In the genomic region with DNA sequence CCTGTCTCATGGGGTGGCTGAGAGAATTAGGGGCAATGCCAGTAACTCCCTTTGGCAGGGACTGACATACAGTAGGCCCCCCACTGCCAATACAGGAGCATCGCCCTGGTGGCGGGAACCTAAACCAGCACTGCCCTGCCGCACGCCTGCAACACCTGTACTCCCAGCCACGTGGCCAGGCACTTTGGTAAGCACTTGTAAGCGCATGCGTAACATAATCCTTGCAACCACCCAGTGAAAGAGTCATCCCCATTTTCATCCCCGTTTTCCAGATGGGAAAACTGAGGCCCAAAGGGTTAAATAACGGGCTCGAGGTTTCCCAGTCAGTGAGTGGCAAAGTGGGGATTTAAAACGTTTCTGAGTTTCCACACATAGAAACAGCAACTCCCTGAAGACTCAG, we compare ENCODE assay signal across 28 cellular contexts. TPM values are rescaled to one million over a fixed set of nuclear protein-coding genes. Genes with fewer than 3 reads are reported as not detected.
DNase-seq lines count a peak whose midpoint lies in the region; ATAC-seq and TF ChIP-seq lines count a peak whose summit lies in the region.
"Had no signal": no experiment of that assay in that cellular context is flagged by ENCODE, and none has a peak within 500 bp of the region (broad histone marks: within the 10 kb centered on the region; RNA-seq: fewer than 3 reads in every experiment).

No MANE protein-coding gene starts in this region.

- DNase-seq in DMS53 (lab: John Stamatoyannopoulos, UW) (peak; percentile 17), DMS53 treated with DMSO at 0.1 percent for 48 hours (lab: John Stamatoyannopoulos, UW; ENCODE audit: unreplicated experiment) (no peak), HCT116 (ENCODE audit: low read depth, low spot score) (no peak)
- no peak for DNase-seq in stimulated activated effector memory CD8-positive, alpha-beta T cell treated with anti-CD3 and anti-CD28 coated beads, Interleukin-12 subunit alpha, Interleukin-12 subunit beta, amount 100 ng/mL, for 72 hours (ENCODE audit: low spot score in 2 of 2)
- DNase-seq: activated CD8-positive, alpha-beta memory T cell treated with anti-CD3 and anti-CD28 coated beads, Interleukin-2, amount 50 U/mL, for 4 hours; cortex of kidney; foreskin fibroblast; NCI-H1694; NCI-H2171 treated with DMSO at 0.1 percent for 48 hours; pancreas; SJCRH30; stimulated activated CD4-positive, alpha-beta T cell treated with anti-CD3 and anti-CD28 coated beads, Interleukin-2, amount 100 ng/mL, for 48 hours; T1000; upper lobe of left lung had no signal

- no peaks in the 10 kb centered on the region for H3K9me3 Mint-ChIP-seq in activated T-helper 17 cell treated with anti-CD3 and anti-CD28 coated beads, Interleukin-2, amount 50 U/mL, for 72 hours
- no peaks in the 10 kb centered on the region for H3K9me3 Mint-ChIP-seq in stimulated activated effector memory CD8-positive, alpha-beta T cell treated with anti-CD3 and anti-CD28 coated beads, Interleukin-12 subunit alpha, Interleukin-12 subunit beta, amount 100 ng/mL, for 72 hours
- H3K9me3 Mint-ChIP-seq: activated naive CD8-positive, alpha-beta T cell treated with anti-CD3 and anti-CD28 coated beads for 36 hours had no signal

- H3K9me2 ChIP-seq in HCT116 (ENCODE audit: insufficient read depth), result no peaks in the 10 kb centered on the region

- H3K79me2 ChIP-seq in HCT116 (ENCODE audit: insufficient read depth, low read length), result no peaks in the 10 kb centered on the region

- peak overlapping the region; percentile 55 for H3K4me3 Mint-ChIP-seq in activated T-helper 17 cell treated with anti-CD3 and anti-CD28 coated beads, Interleukin-2, amount 50 U/mL, for 72 hours
- H3K4me3 Mint-ChIP-seq in stimulated activated effector memory CD8-positive, alpha-beta T cell treated with anti-CD3 and anti-CD28 coated beads, Interleukin-12 subunit alpha, Interleukin-12 subunit beta, amount 100 ng/mL, for 72 hours, result no peak overlapping the region
- H3K4me3 Mint-ChIP-seq: activated naive CD8-positive, alpha-beta T cell treated with anti-CD3 and anti-CD28 coated beads for 36 hours had no signal

- H3K4me1 Mint-ChIP-seq in activated T-helper 17 cell treated with anti-CD3 and anti-CD28 coated beads, Interleukin-2, amount 50 U/mL, for 72 hours, result peaks cover 12% of the 10 kb centered on the region
- H3K4me1 Mint-ChIP-seq in stimulated activated effector memory CD8-positive, alpha-beta T cell treated with anti-CD3 and anti-CD28 coated beads, Interleukin-12 subunit alpha, Interleukin-12 subunit beta, amount 100 ng/mL, for 72 hours, result peaks cover 31% of the 10 kb centered on the region

- no peaks in the 10 kb centered on the region for H3K27me3 ChIP-seq in HCT116 (ENCODE audit: insufficient read depth, low read length)
- H3K27me3 ChIP-seq: ascending aorta, cardiac muscle cell, pancreas, SJCRH30, upper lobe of left lung had no signal

- H4K20me1 ChIP-seq in HCT116 (ENCODE audit: insufficient read depth), result no peaks in the 10 kb centered on the region

- no peak overlapping the region for H3K4me3 ChIP-seq in HCT116 (replicated peaks in 1 of 2; ENCODE audit: low read depth in 1 of 2, low read length in 2 of 2)
- H3K4me3 ChIP-seq: ascending aorta, cardiac muscle cell, pancreas, SJCRH30, upper lobe of left lung had no signal

- RAD21 ChIA-PET in HCT116 (lab: Charles Lee; ENCODE audit: low non-redundant PET in 1 of 2, low total read pairs in 2 of 2, uncharacterized antibody in 2 of 2, unreplicated experiment in 2 of 2), result no interaction called here

- H3K27ac Mint-ChIP-seq in activated T-helper 17 cell treated with anti-CD3 and anti-CD28 coated beads, Interleukin-2, amount 50 U/mL, for 72 hours, result no peak overlapping the region
- peak overlapping the region; percentile 85 for H3K27ac Mint-ChIP-seq in stimulated activated effector memory CD8-positive, alpha-beta T cell treated with anti-CD3 and anti-CD28 coated beads, Interleukin-12 subunit alpha, Interleukin-12 subunit beta, amount 100 ng/mL, for 72 hours

- no peak overlapping the region for H3K27ac ChIP-seq in HCT116 (ENCODE audit: low read depth, low read length)
- H3K27ac ChIP-seq: 22Rv1, ascending aorta, cardiac muscle cell, pancreas, SJCRH30, upper lobe of left lung had no signal

- no TSS peak for BruUV-seq in HCT116 (replicated peaks; lab: Mats Ljungman, UMichigan)

- CTCF ChIA-PET in HCT116 (lab: Charles Lee), result interaction anchor here (0.6 to 4.0 kb wide), 3 partner anchors 9 to 25 kb away, joined by 3 to 29 read pairs (median 4); no protein-coding TSS in a partner anchor

- H3K9ac ChIP-seq in HCT116 (ENCODE audit: low read length), result no peak overlapping the region

- no peaks in the 10 kb centered on the region for H3K36me3 ChIP-seq in HCT116 (ENCODE audit: control insufficient read depth in 1 of 2, insufficient read depth in 2 of 2, low read length in 2 of 2)
- H3K36me3 ChIP-seq: ascending aorta, cardiac muscle cell, pancreas, upper lobe of left lung had no signal

- no peaks in the 10 kb centered on the region for H3K27me3 Mint-ChIP-seq in activated T-helper 17 cell treated with anti-CD3 and anti-CD28 coated beads, Interleukin-2, amount 50 U/mL, for 72 hours
- H3K27me3 Mint-ChIP-seq: activated naive CD8-positive, alpha-beta T cell treated with anti-CD3 and anti-CD28 coated beads for 36 hours had no signal

- intact Hi-C loops in HCT116 (cut with micrococcal nuclease), result no loop called here

- ATAC-seq in HCT116, result no peak
- ATAC-seq in activated T-helper 17 cell treated with anti-CD3 and anti-CD28 coated beads, Interleukin-2, amount 50 U/mL, for 72 hours (replicated peaks), result no peak
- no peak for ATAC-seq in stimulated activated effector memory CD8-positive, alpha-beta T cell treated with anti-CD3 and anti-CD28 coated beads, Interleukin-12 subunit alpha, Interleukin-12 subunit beta, amount 100 ng/mL, for 72 hours
- ATAC-seq in GM21619 (IDR thresholded peaks at IDR 0.05; ENCODE audit: unreplicated experiment), result no peak
- no peak for ATAC-seq in GM21423 (IDR thresholded peaks at IDR 0.05; ENCODE audit: unreplicated experiment)
- ATAC-seq in HG03039 (IDR thresholded peaks at IDR 0.05; ENCODE audit: unreplicated experiment), result no peak
- ATAC-seq: pancreas had no signal

- H3K4me2 ChIP-seq in HCT116 (ENCODE audit: low read length), result no peak overlapping the region

- H3K9me3 ChIP-seq in HCT116 (ENCODE audit: control insufficient read depth in 1 of 2, insufficient read depth in 1 of 2, low read depth in 1 of 2, low read length in 2 of 2), result no peaks in the 10 kb centered on the region
- H3K9me3 ChIP-seq: ascending aorta, pancreas, SJCRH30, upper lobe of left lung had no signal

- no peak for TF ChIP-seq POLR2A in HCT116 (IDR thresholded peaks at IDR 0.05; ENCODE audit: borderline replicate concordance, extremely low read depth, insufficient read depth, insufficient read length)

- 0 out of 6 replicates have a peak, but pooled peaks of 2 of the 3 experiments have one; percentile 18 to 19 for TF ChIP-seq CTCF in HCT116 (IDR thresholded peaks at IDR 0.05 in 2 of 3, conservative IDR thresholded peaks at IDR 0.05 in 1 of 3; ENCODE audit: borderline replicate concordance in 1 of 3, insufficient read depth in 1 of 3, low read depth in 2 of 3, low read length in 2 of 3)

- no peak for TF ChIP-seq RAD21 in HCT116 (IDR thresholded peaks at IDR 0.05; ENCODE audit: low read depth)

- no peaks in the 10 kb centered on the region for H3K36me3 Mint-ChIP-seq in activated T-helper 17 cell treated with anti-CD3 and anti-CD28 coated beads, Interleukin-2, amount 50 U/mL, for 72 hours (ENCODE audit: low read depth)
- H3K36me3 Mint-ChIP-seq in stimulated activated effector memory CD8-positive, alpha-beta T cell treated with anti-CD3 and anti-CD28 coated beads, Interleukin-12 subunit alpha, Interleukin-12 subunit beta, amount 100 ng/mL, for 72 hours, result no peaks in the 10 kb centered on the region
- H3K36me3 Mint-ChIP-seq: activated naive CD8-positive, alpha-beta T cell treated with anti-CD3 and anti-CD28 coated beads for 36 hours had no signal

- H2AFZ ChIP-seq in HCT116 (ENCODE audit: low read depth, low read length, poor library complexity, severe bottlenecking), result no peak overlapping the region

- POLR2A ChIA-PET in HCT116 (lab: Charles Lee), result no interaction called here

- peaks cover 0 to 9% of the 10 kb centered on the region in 2 experiments; a peak in 1 of 4 replicates for H3K4me1 ChIP-seq in HCT116 (ENCODE audit: control insufficient read depth in 1 of 2, insufficient read depth in 2 of 2, low read length in 2 of 2)
- H3K4me1 ChIP-seq: ascending aorta, pancreas, SJCRH30, upper lobe of left lung had no signal

TF ChIP-seq in HCT116, 20 proteins besides CTCF, POLR2A, EP300 and RAD21 (continues in another document):
- TF ChIP-seq FOSL1 (IDR thresholded peaks at IDR 0.05; ENCODE audit: low read depth), result no peak

RNA-seq across cellular contexts. Expression of a gene that starts 17.5 kb away (rescaled TPM):
- total RNA-seq in HCT116 (2021; ENCODE audit: unreplicated experiment), result 2.7 TPM
- 1.4 and 2.9 TPM in 2 replicates for polyA plus RNA-seq in HCT116 (2012)
- under 1 TPM; 0.32 to 0.37 TPM for total RNA-seq in activated T-helper 17 cell treated with anti-CD3 and anti-CD28 coated beads, Interleukin-2, amount 50 U/mL, for 72 hours
- total RNA-seq: HT1080, lung microvascular endothelial cell had no signal
- polyA plus RNA-seq: cardiac muscle cell, neural cell had no signal

RNA-seq across cellular contexts. Expression of a gene that starts 23.1 kb away (rescaled TPM):
- total RNA-seq in HCT116 (2021; ENCODE audit: unreplicated experiment), result 0.59 TPM
- polyA plus RNA-seq in HCT116 (2012), result 1.1 TPM in 2 replicates
- 10 to 100 TPM; 29.3 to 41.4 TPM for total RNA-seq in activated T-helper 17 cell treated with anti-CD3 and anti-CD28 coated beads, Interleukin-2, amount 50 U/mL, for 72 hours
- total RNA-seq: ascending aorta, cardiac muscle cell, LHCN-M2, lung microvascular endothelial cell had no signal
- polyA plus RNA-seq: neural cell had no signal

RNA-seq across cellular contexts. Expression of a gene that starts 36.6 kb away (rescaled TPM):
- not detected for total RNA-seq in HCT116 (2021; ENCODE audit: unreplicated experiment)
- polyA plus RNA-seq in HCT116 (2012), result 0.17 TPM in 1 of 2 replicates, not detected in the other
- total RNA-seq in activated T-helper 17 cell treated with anti-CD3 and anti-CD28 coated beads, Interleukin-2, amount 50 U/mL, for 72 hours, result under 1 TPM in 1 of 2 donors, not detected in 1; 0.56 TPM
- total RNA-seq: activated naive CD8-positive, alpha-beta T cell treated with anti-CD3 and anti-CD28 coated beads for 36 hours; ascending aorta; cardiac muscle cell; esophagus mucosa; HT1080; LHCN-M2; lung microvascular endothelial cell; mucosa of gallbladder; pancreas; SJCRH30; upper lobe of left lung had no signal
- polyA plus RNA-seq: cardiac muscle cell, neural cell, pancreas had no signal

RNA-seq across cellular contexts. Expression of a gene that starts 42.9 kb away (rescaled TPM):
- total RNA-seq in HCT116 (2021; ENCODE audit: unreplicated experiment), result not detected
- not detected in 2 replicates for polyA plus RNA-seq in HCT116 (2012)
- total RNA-seq in activated T-helper 17 cell treated with anti-CD3 and anti-CD28 coated beads, Interleukin-2, amount 50 U/mL, for 72 hours, result 1 to 10 TPM; 2.9 to 3.2 TPM
- total RNA-seq: esophagus mucosa, LHCN-M2 had no signal

RNA-seq across cellular contexts. Expression of a gene that starts 44.2 kb away (rescaled TPM):
- not detected for total RNA-seq in HCT116 (2021; ENCODE audit: unreplicated experiment)
- not detected in 2 replicates for polyA plus RNA-seq in HCT116 (2012)
- under 1 TPM in 1 of 2 donors, not detected in 1; 0.61 TPM for total RNA-seq in activated T-helper 17 cell treated with anti-CD3 and anti-CD28 coated beads, Interleukin-2, amount 50 U/mL, for 72 hours
- total RNA-seq: activated naive CD8-positive, alpha-beta T cell treated with anti-CD3 and anti-CD28 coated beads for 36 hours; ascending aorta; cardiac muscle cell; esophagus mucosa; HT1080; LHCN-M2; lung microvascular endothelial cell; mucosa of gallbladder; pancreas; SJCRH30; upper lobe of left lung had no signal
- polyA plus RNA-seq: cardiac muscle cell, neural cell, pancreas had no signal

Comparison
In these comparisons a context has a peak if more than half of its experiments do, and no peak if none do; other contexts are left out.
1. RNA of a gene that starts 23.1 kb away (total RNA-seq): 29.3 to 41.4 TPM in activated T-helper 17 cell treated with anti-CD3 and anti-CD28 coated beads, Interleukin-2, amount 50 U/mL, for 72 hours; 0.59 TPM in HCT116 (single experiment); every median in the first group is over 10 times any median in the second.